18 cellular contexts compared by ENCODE assay signal in genomic region chr18:23038712-23039111, GRCh38.
DNase-seq lines count a peak whose midpoint lies in the region; ATAC-seq and TF ChIP-seq lines count a peak whose summit lies in the region.
"Had no signal": no experiment of that assay in that cellular context is flagged by ENCODE, and none has a peak within 500 bp of the region (broad histone marks: within the 10 kb centered on the region; RNA-seq: fewer than 3 reads in every experiment).

No MANE protein-coding gene starts in this region.

- peaks cover 11% of the 10 kb centered on the region for H3K27me3 Mint-ChIP-seq in activated T-helper 2 cell treated with anti-CD3 and anti-CD28 coated beads, Interferon-gamma antibody, Interleukin-2, Interleukin-4, amounts not matched to agents 10 μg/mL and 5 μg/mL and 100 μg/mL, durations not matched to agents 14 hours and 24 hours and 36 hours (ENCODE audit: low read depth)

- H3K4me3 Mint-ChIP-seq in activated T-helper 2 cell treated with anti-CD3 and anti-CD28 coated beads, Interferon-gamma antibody, Interleukin-2, Interleukin-4, amounts not matched to agents 10 μg/mL and 5 μg/mL and 100 μg/mL, durations not matched to agents 14 hours and 24 hours and 36 hours (ENCODE audit: low read depth): no peak overlapping the region
- H3K4me3 Mint-ChIP-seq: activated CD4-positive, alpha-beta T cell treated with anti-CD3 and anti-CD28 coated beads, Interleukin-2, amount 10 ng/mL, durations not matched to agents 7 days and 5 days; mesothelial cell of epicardium had no signal

- H3K36me3 Mint-ChIP-seq in activated T-helper 2 cell treated with anti-CD3 and anti-CD28 coated beads, Interferon-gamma antibody, Interleukin-2, Interleukin-4, amounts not matched to agents 10 μg/mL and 5 μg/mL and 100 μg/mL, durations not matched to agents 14 hours and 24 hours and 36 hours (ENCODE audit: low read depth): no peaks in the 10 kb centered on the region
- H3K36me3 Mint-ChIP-seq: mesothelial cell of epicardium had no signal

- H3K4me1 Mint-ChIP-seq in activated T-helper 2 cell treated with anti-CD3 and anti-CD28 coated beads, Interferon-gamma antibody, Interleukin-2, Interleukin-4, amounts not matched to agents 10 μg/mL and 5 μg/mL and 100 μg/mL, durations not matched to agents 14 hours and 24 hours and 36 hours (ENCODE audit: low read depth): peaks cover 7% of the 10 kb centered on the region
- H3K4me1 Mint-ChIP-seq: activated CD4-positive, alpha-beta T cell treated with anti-CD3 and anti-CD28 coated beads, Interleukin-2, amount 10 ng/mL, durations not matched to agents 7 days and 5 days; mesothelial cell of epicardium had no signal

- H3K27ac Mint-ChIP-seq in activated T-helper 2 cell treated with anti-CD3 and anti-CD28 coated beads, Interferon-gamma antibody, Interleukin-2, Interleukin-4, amounts not matched to agents 10 μg/mL and 5 μg/mL and 100 μg/mL, durations not matched to agents 14 hours and 24 hours and 36 hours: no peak overlapping the region
- H3K27ac Mint-ChIP-seq: activated CD4-positive, alpha-beta T cell treated with anti-CD3 and anti-CD28 coated beads, Interleukin-2, amount 10 ng/mL, durations not matched to agents 7 days and 5 days; mesothelial cell of epicardium had no signal

- ATAC-seq in HG02884 (IDR thresholded peaks at IDR 0.05; ENCODE audit: unreplicated experiment): no peak
- ATAC-seq: stimulated activated naive CD8-positive, alpha-beta T cell treated with anti-CD3 and anti-CD28 coated beads, Interleukin-15, Interleukin-2, amounts not matched to agents 100 U/mL and 50 U/mL, for 24 hours had no signal

- DNase-seq in DMS 273 (lab: John Stamatoyannopoulos, UW; ENCODE audit: unreplicated experiment): peak; percentile 14
- no peak for DNase-seq in DMS 273 treated with DMSO at 0.1 percent for 48 hours (lab: John Stamatoyannopoulos, UW)
- DNase-seq in SK-MEL-5 (ENCODE audit: low read depth, low spot score): peak; percentile 75
- DNase-seq in epithelial cell of proximal tubule (ENCODE audit: low read depth): peak; percentile 31
- DNase-seq in retinal pigment epithelial cell (ENCODE audit: low read depth): peak; percentile 92
- no peak for DNase-seq in activated T-helper 2 cell treated with anti-CD3 and anti-CD28 coated beads, Interferon-gamma antibody, Interleukin-2, Interleukin-4, amounts not matched to agents 10 μg/mL and 5 μg/mL and 100 μg/mL, durations not matched to agents 14 hours and 24 hours and 36 hours (ENCODE audit: low spot score)
- no peak for DNase-seq in effector CD8-positive, alpha-beta T cell (lab: John Stamatoyannopoulos, UW)
- DNase-seq: activated CD4-positive, alpha-beta T cell treated with anti-CD3 and anti-CD28 coated beads, Interleukin-2, amount 10 ng/mL, durations not matched to agents 7 days and 5 days; cortex of kidney; esophagus squamous epithelium; GOT3; NCI-H1417 treated with DMSO at 0.1 percent for 48 hours; small intestine; stimulated activated naive CD8-positive, alpha-beta T cell treated with anti-CD3 and anti-CD28 coated beads, Interleukin-15, Interleukin-2, amounts not matched to agents 100 U/mL and 50 U/mL, for 24 hours; T-helper 2 cell had no signal

- H3K9me3 Mint-ChIP-seq in activated T-helper 2 cell treated with anti-CD3 and anti-CD28 coated beads, Interferon-gamma antibody, Interleukin-2, Interleukin-4, amounts not matched to agents 10 μg/mL and 5 μg/mL and 100 μg/mL, durations not matched to agents 14 hours and 24 hours and 36 hours: no peaks in the 10 kb centered on the region

- H3K4me3 ChIP-seq in epithelial cell of proximal tubule (ENCODE audit: low read depth, low read length) (no peak overlapping the region), retinal pigment epithelial cell (ENCODE audit: low read length) (no peak overlapping the region)
- H3K4me3 ChIP-seq: esophagus squamous epithelium, K562 had no signal

- no peak for TF ChIP-seq CTCF in epithelial cell of proximal tubule (conservative IDR thresholded peaks at IDR 0.05; ENCODE audit: low read depth, low read length)
- TF ChIP-seq CTCF in retinal pigment epithelial cell (conservative IDR thresholded peaks at IDR 0.05; ENCODE audit: low read depth, low read length): no peak

- intact Hi-C loops in activated T-helper 2 cell treated with anti-CD3 and anti-CD28 coated beads, Interferon-gamma antibody, Interleukin-2, Interleukin-4, amounts not matched to agents 10 μg/mL and 5 μg/mL and 100 μg/mL, durations not matched to agents 14 hours and 24 hours and 36 hours (cut with micrococcal nuclease): no loop called here

- in situ Hi-C loops in SK-MEL-5 (cut with HindIII; ENCODE audit: low pct_unique_long_range_greater_than_20kb, low sequenced_read_pairs): no loop called here

Comparison
In these comparisons a context has a peak if more than half of its experiments do, and no peak if none do; other contexts are left out.
1. DNase-seq: peak in DMS 273 (single experiment), SK-MEL-5 (single experiment), epithelial cell of proximal tubule (single experiment) and retinal pigment epithelial cell (single experiment); none in DMS 273 treated with DMSO at 0.1 percent for 48 hours (single experiment), activated T-helper 2 cell treated with anti-CD3 and anti-CD28 coated beads, Interferon-gamma antibody, Interleukin-2, Interleukin-4, amounts not matched to agents 10 μg/mL and 5 μg/mL and 100 μg/mL, durations not matched to agents 14 hours and 24 hours and 36 hours (single experiment) and effector CD8-positive, alpha-beta T cell (single experiment).